Comparison of ENCODE assay signal across 29 cellular contexts in genomic region chr17:42494673-42495072, GRCh38.
"Had no signal": no experiment of that assay in that cellular context is flagged by ENCODE, and none has a peak within 500 bp of the region (broad histone marks: within the 10 kb centered on the region; RNA-seq: fewer than 3 reads in every experiment).

No MANE protein-coding gene starts in this region.

- H3K4me3 Mint-ChIP-seq: activated B cell treated with CpG ODN at 0.5 μM for 24 hours; activated CD8-positive, alpha-beta T cell treated with anti-CD3 and anti-CD28 coated beads for 36 hours; activated T-cell treated with anti-CD3 and anti-CD28 coated beads, Interleukin-2, amount 50 U/mL, for 4 hours; dendritic cell treated with granulocyte-macrophage colony-stimulating factor and Interleukin-4, amounts not matched to agents 40 ng/mL and 50 ng/mL, for 4 days; stimulated activated naive B cell treated with anti-CD40 and anti-IgM and Interleukin-4, amounts not matched to agents 10 μg/mL and 1 μg/mL and 100 μg/mL, for 72 hours; T-cell had no signal

- H3K9me3 ChIP-seq: breast epithelium, gastroesophageal sphincter, ovary, sigmoid colon, stomach, tibial artery, upper lobe of right lung had no signal

- H3K79me2 ChIP-seq: hepatocyte had no signal

- H3K4me3 ChIP-seq: breast epithelium, gastroesophageal sphincter, hepatocyte, ovary, sigmoid colon, smooth muscle cell, stomach, tibial artery, upper lobe of right lung had no signal

- H3K27ac ChIP-seq: breast epithelium, gastroesophageal sphincter, hepatocyte, ovary, sigmoid colon, stomach, tibial artery, upper lobe of right lung had no signal

- DNase-seq: activated B cell treated with CpG ODN at 0.5 μM for 24 hours; activated CD4-positive, alpha-beta T cell treated with anti-CD3 and anti-CD28 coated beads, Interleukin-2, amount 50 U/mL, for 1 hour; activated CD8-positive, alpha-beta T cell treated with anti-CD3 and anti-CD28 coated beads for 36 hours; activated naive CD4-positive, alpha-beta T cell; activated T-cell treated with anti-CD3 and anti-CD28 coated beads, Interleukin-2, amount 50 U/mL, for 4 hours; central memory CD4-positive, alpha-beta T cell; erythroblast; left colon; mammary epithelial cell; ovary; retina; sigmoid colon; stimulated activated CD4-positive, alpha-beta T cell treated with anti-CD3 and anti-CD28 coated beads, Interleukin-1b, Interleukin-23, amount 100 ng/mL, for 48 hours; stimulated activated CD4-positive, alpha-beta T cell treated with anti-CD3 and anti-CD28 coated beads, Interleukin-4, amount 100 ng/mL, for 4 hours; stimulated activated CD8-positive, alpha-beta memory T cell treated with anti-CD3 and anti-CD28 coated beads, Interleukin-4, amount 100 ng/mL, for 48 hours; stimulated activated naive B cell treated with anti-CD40 and anti-IgM and Interleukin-4, amounts not matched to agents 10 μg/mL and 1 μg/mL and 100 μg/mL, for 72 hours; stomach; T-cell; tibial artery; upper lobe of right lung had no signal

- ATAC-seq: activated CD8-positive, alpha-beta T cell treated with anti-CD3 and anti-CD28 coated beads for 36 hours; activated naive CD4-positive, alpha-beta T cell treated with anti-CD3 and anti-CD28 coated beads, Interleukin-2, amount 50 U/mL, for 72 hours; activated T-cell treated with anti-CD3 and anti-CD28 coated beads, Interleukin-2, amount 50 U/mL, for 4 hours; gastroesophageal sphincter; stimulated activated naive B cell treated with anti-CD40 and anti-IgM and Interleukin-4, amounts not matched to agents 10 μg/mL and 1 μg/mL and 100 μg/mL, for 72 hours; T-cell; upper lobe of right lung had no signal

- H3K9me3 Mint-ChIP-seq: activated B cell treated with CpG ODN at 0.5 μM for 24 hours; activated CD8-positive, alpha-beta T cell treated with anti-CD3 and anti-CD28 coated beads for 36 hours; activated naive CD4-positive, alpha-beta T cell treated with anti-CD3 and anti-CD28 coated beads, Interleukin-2, amount 50 U/mL, for 72 hours; activated T-cell treated with anti-CD3 and anti-CD28 coated beads, Interleukin-2, amount 50 U/mL, for 4 hours; dendritic cell treated with granulocyte-macrophage colony-stimulating factor and Interleukin-4, amounts not matched to agents 40 ng/mL and 50 ng/mL, for 4 days; stimulated activated naive B cell treated with anti-CD40 and anti-IgM and Interleukin-4, amounts not matched to agents 10 μg/mL and 1 μg/mL and 100 μg/mL, for 72 hours; T-cell had no signal

- H3K4me1 ChIP-seq: breast epithelium, gastroesophageal sphincter, sigmoid colon, stomach, tibial artery, upper lobe of right lung had no signal

- H3K27me3 ChIP-seq: breast epithelium, gastroesophageal sphincter, hepatocyte, ovary, sigmoid colon, stomach, tibial artery, upper lobe of right lung had no signal

- FAIRE-seq: endometrium, keratinocyte had no signal

- H3K36me3 ChIP-seq: breast epithelium, ovary had no signal

- H3K27me3 Mint-ChIP-seq: activated B cell treated with CpG ODN at 0.5 μM for 24 hours; activated CD8-positive, alpha-beta T cell treated with anti-CD3 and anti-CD28 coated beads for 36 hours; dendritic cell treated with granulocyte-macrophage colony-stimulating factor and Interleukin-4, amounts not matched to agents 40 ng/mL and 50 ng/mL, for 4 days; progenitor cell of endocrine pancreas; stimulated activated naive B cell treated with anti-CD40 and anti-IgM and Interleukin-4, amounts not matched to agents 10 μg/mL and 1 μg/mL and 100 μg/mL, for 72 hours; T-cell had no signal

- H3K4me2 ChIP-seq: hepatocyte, smooth muscle cell had no signal

- H2AFZ ChIP-seq: hepatocyte had no signal

- H3K27ac Mint-ChIP-seq: activated B cell treated with CpG ODN at 0.5 μM for 24 hours; activated CD8-positive, alpha-beta T cell treated with anti-CD3 and anti-CD28 coated beads for 36 hours; activated naive CD4-positive, alpha-beta T cell treated with anti-CD3 and anti-CD28 coated beads, Interleukin-2, amount 50 U/mL, for 72 hours; progenitor cell of endocrine pancreas; T-cell had no signal
